Comparison of ENCODE assay signal across 8 cellular contexts in the genomic region with DNA sequence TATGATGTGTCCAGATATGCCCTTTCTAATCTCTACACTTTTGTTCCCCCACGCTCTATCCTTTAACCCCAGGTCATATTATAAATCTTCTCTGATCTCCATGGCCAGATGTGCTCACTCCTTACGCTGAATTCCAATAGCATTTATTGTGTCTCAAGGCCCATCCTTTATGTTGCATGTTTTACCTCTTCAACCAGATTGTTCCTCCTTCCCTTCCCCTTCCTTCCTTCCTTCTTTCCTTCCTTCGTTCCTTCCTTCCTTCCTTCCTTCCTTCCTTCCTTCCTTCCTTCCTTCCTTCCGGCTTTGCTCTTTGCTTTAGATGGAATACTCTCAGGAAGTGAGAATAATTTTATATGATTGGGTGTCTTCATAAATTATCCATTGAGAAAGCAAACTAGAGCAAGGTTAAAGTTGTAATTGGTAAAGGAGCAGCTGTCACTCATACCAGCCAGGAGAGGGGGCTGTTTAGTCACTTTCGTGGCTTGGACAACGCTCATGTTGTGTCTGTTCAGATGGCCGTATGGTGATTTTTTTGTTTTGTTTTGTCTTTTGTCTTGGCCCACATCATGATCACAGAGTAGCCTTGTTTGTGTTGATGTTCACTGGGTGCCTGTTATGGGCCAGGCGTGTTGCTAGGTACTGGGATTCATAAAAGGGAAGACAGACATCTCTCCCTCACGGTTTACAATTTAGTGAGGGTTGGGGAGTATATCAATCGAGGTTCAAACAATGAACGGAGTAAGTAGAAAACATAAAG.
DNase-seq lines count a peak whose midpoint lies in the region; ATAC-seq and TF ChIP-seq lines count a peak whose summit lies in the region.

No MANE protein-coding gene starts in this region.

- ATAC-seq in stimulated activated effector memory CD8-positive, alpha-beta T cell treated with anti-CD3 and anti-CD28 coated beads, Interleukin-12 subunit alpha, Interleukin-12 subunit beta, amount 100 ng/mL, for 72 hours, result no peak
- ATAC-seq in CD8-positive, alpha-beta T cell, result no peak

- peaks cover 15% of the 10 kb centered on the region for H3K27me3 Mint-ChIP-seq in CD8-positive, alpha-beta T cell (ENCODE audit: low read depth)

- peak; percentile 79 for TF ChIP-seq CTCF in choroid plexus epithelial cell (conservative IDR thresholded peaks at IDR 0.05; ENCODE audit: low read depth, low read length)
- TF ChIP-seq CTCF in CD8-positive, alpha-beta T cell (IDR thresholded peaks at IDR 0.05), result no peak

- peak; percentile 56 for DNase-seq in DMS153 (lab: John Stamatoyannopoulos, UW)
- peak; percentile 54 for DNase-seq in H4 (ENCODE audit: low spot score)
- DNase-seq in NCI-H345 treated with DMSO at 0.1 percent for 48 hours (lab: John Stamatoyannopoulos, UW; ENCODE audit: unreplicated experiment), result peak; percentile 70
- DNase-seq in choroid plexus epithelial cell (ENCODE audit: low read depth), result peak; percentile 78
- DNase-seq in myocyte (ENCODE audit: low read depth), result peak; percentile 51
- DNase-seq in stimulated activated effector memory CD8-positive, alpha-beta T cell treated with anti-CD3 and anti-CD28 coated beads, Interleukin-12 subunit alpha, Interleukin-12 subunit beta, amount 100 ng/mL, for 72 hours (ENCODE audit: low spot score in 2 of 2), result no peak
- no peak for DNase-seq in CD8-positive, alpha-beta T cell
- DNase-seq in GF-D8 (lab: John Stamatoyannopoulos, UW), result no peak

- no peak overlapping the region for H3K4me3 Mint-ChIP-seq in stimulated activated effector memory CD8-positive, alpha-beta T cell treated with anti-CD3 and anti-CD28 coated beads, Interleukin-12 subunit alpha, Interleukin-12 subunit beta, amount 100 ng/mL, for 72 hours
- no peak overlapping the region for H3K4me3 Mint-ChIP-seq in CD8-positive, alpha-beta T cell

- no peak overlapping the region for H3K27ac ChIP-seq in CD8-positive, alpha-beta T cell (ENCODE audit: low read depth, low read length)

- no peaks in the 10 kb centered on the region for H3K4me1 ChIP-seq in CD8-positive, alpha-beta T cell (ENCODE audit: insufficient read depth, low read length)

- peaks cover 3% of the 10 kb centered on the region for H3K9me3 Mint-ChIP-seq in stimulated activated effector memory CD8-positive, alpha-beta T cell treated with anti-CD3 and anti-CD28 coated beads, Interleukin-12 subunit alpha, Interleukin-12 subunit beta, amount 100 ng/mL, for 72 hours
- peaks cover 4% of the 10 kb centered on the region for H3K9me3 Mint-ChIP-seq in CD8-positive, alpha-beta T cell

- H3K27me3 ChIP-seq in CD8-positive, alpha-beta T cell (ENCODE audit: insufficient read depth, low read length), result no peaks in the 10 kb centered on the region

- H3K27ac Mint-ChIP-seq in stimulated activated effector memory CD8-positive, alpha-beta T cell treated with anti-CD3 and anti-CD28 coated beads, Interleukin-12 subunit alpha, Interleukin-12 subunit beta, amount 100 ng/mL, for 72 hours, result no peak overlapping the region
- no peak overlapping the region for H3K27ac Mint-ChIP-seq in CD8-positive, alpha-beta T cell

- POLR2A ChIA-PET in CD8-positive, alpha-beta T cell (lab: Charles Lee), result no interaction called here

- no peak overlapping the region for H3K4me3 ChIP-seq in choroid plexus epithelial cell (ENCODE audit: low read depth, low read length)
- H3K4me3 ChIP-seq in CD8-positive, alpha-beta T cell (ENCODE audit: low read depth, low read length), result no peak overlapping the region

- H3K36me3 ChIP-seq in CD8-positive, alpha-beta T cell (ENCODE audit: insufficient read depth, low read length), result no peaks in the 10 kb centered on the region

- no peaks in the 10 kb centered on the region for H3K36me3 Mint-ChIP-seq in stimulated activated effector memory CD8-positive, alpha-beta T cell treated with anti-CD3 and anti-CD28 coated beads, Interleukin-12 subunit alpha, Interleukin-12 subunit beta, amount 100 ng/mL, for 72 hours
- no peaks in the 10 kb centered on the region for H3K36me3 Mint-ChIP-seq in CD8-positive, alpha-beta T cell

- intact Hi-C loops in CD8-positive, alpha-beta T cell (cut with DNase I, micrococcal nuclease), result no loop called here

- CTCF ChIA-PET in CD8-positive, alpha-beta T cell (lab: Charles Lee), result no interaction called here

- H3K4me1 Mint-ChIP-seq in stimulated activated effector memory CD8-positive, alpha-beta T cell treated with anti-CD3 and anti-CD28 coated beads, Interleukin-12 subunit alpha, Interleukin-12 subunit beta, amount 100 ng/mL, for 72 hours, result no peaks in the 10 kb centered on the region
- H3K4me1 Mint-ChIP-seq in CD8-positive, alpha-beta T cell (ENCODE audit: low read depth), result no peaks in the 10 kb centered on the region

- H3K9me3 ChIP-seq in CD8-positive, alpha-beta T cell (ENCODE audit: low read length), result no peaks in the 10 kb centered on the region

Comparison
In these comparisons a context has a peak if more than half of its experiments do, and no peak if none do; other contexts are left out.
1. DNase-seq: peak in DMS153 (single experiment), H4 (single experiment), NCI-H345 treated with DMSO at 0.1 percent for 48 hours (single experiment), choroid plexus epithelial cell (single experiment) and myocyte (single experiment); none in stimulated activated effector memory CD8-positive, alpha-beta T cell treated with anti-CD3 and anti-CD28 coated beads, Interleukin-12 subunit alpha, Interleukin-12 subunit beta, amount 100 ng/mL, for 72 hours (0 of 2), CD8-positive, alpha-beta T cell (0 of 7) and GF-D8 (single experiment).